28 cellular contexts compared by ENCODE assay signal in genomic region chr22:19659805-19660345, GRCh38. TPM values are rescaled to one million over a fixed set of nuclear protein-coding genes. Genes with fewer than 3 reads are reported as not detected.
DNase-seq lines count a peak whose midpoint lies in the region; ATAC-seq, FAIRE-seq and TF ChIP-seq lines count a peak whose summit lies in the region.
"Had no signal": no experiment of that assay in that cellular context is flagged by ENCODE, and none has a peak within 500 bp of the region (broad histone marks: within the 10 kb centered on the region; RNA-seq: fewer than 3 reads in every experiment).

No MANE protein-coding gene starts in this region.

- WGBS in K562 (ENCODE audit: insufficient coverage, low coverage, missing lambda C conversion rate) = 47% methylated on average over 12 of the region's 12 CpGs
- 92 to 94% methylated on average over 12 of the region's 12 CpGs for WGBS in endodermal cell (ENCODE audit: insufficient coverage in 1 of 2, insufficient read length in 1 of 2), 2 experiments

- no peaks in the 10 kb centered on the region for H3K36me3 Mint-ChIP-seq in endodermal cell (ENCODE audit: low read depth)
- no peaks in the 10 kb centered on the region for H3K36me3 Mint-ChIP-seq in osteocyte (ENCODE audit: unreplicated experiment)
- no peaks in the 10 kb centered on the region for H3K36me3 Mint-ChIP-seq in type B pancreatic cell
- H3K36me3 Mint-ChIP-seq in MCF 10A (ENCODE audit: insufficient read depth, unreplicated experiment) = no peaks in the 10 kb centered on the region
- no peaks in the 10 kb centered on the region for H3K36me3 Mint-ChIP-seq in activated CD4-positive, alpha-beta T cell treated with anti-CD3 and anti-CD28 coated beads for 36 hours (ENCODE audit: low read depth)
- H3K36me3 Mint-ChIP-seq: CD8-positive, alpha-beta T cell had no signal

- peak in 1 of 4 experiments; percentile 29 for DNase-seq in K562 (ENCODE audit: extremely low read depth in 1 of 4, low spot score in 3 of 4)
- DNase-seq in endodermal cell = peak; percentile 20
- DNase-seq in osteocyte (ENCODE audit: extremely low spot score, unreplicated experiment) = peak; percentile 69
- peak; percentile 50 for DNase-seq in type B pancreatic cell (ENCODE audit: extremely low spot score, unreplicated experiment)
- no peak for DNase-seq in left colon
- no peak for DNase-seq in MCF 10A (ENCODE audit: unreplicated experiment)
- DNase-seq in activated CD4-positive, alpha-beta T cell treated with anti-CD3 and anti-CD28 coated beads for 36 hours = no peak
- DNase-seq: AML-193; Caco-2; Calu3; CD4-positive, alpha-beta T cell; CD8-positive, alpha-beta T cell; DMS 273 treated with DMSO at 0.1 percent for 48 hours; DMS153; DMS53; DMS79; DND-41; EL; GDM1 had no signal

- H3K36me3 ChIP-seq in K562 (ENCODE audit: control insufficient read depth, insufficient read depth, low read length) (no peaks in the 10 kb centered on the region), endodermal cell (ENCODE audit: control insufficient read depth, insufficient read depth, low read length) (no peaks in the 10 kb centered on the region)
- H3K36me3 ChIP-seq: BLaER1 treated with 17β-estradiol and CSF1 and Interleukin-3, amounts not matched to agents 10 nM and 100 nM had no signal

- H3K27ac ChIP-seq in K562 (ENCODE audit: extremely low read depth, low read depth, low read length) (no peak overlapping the region), endodermal cell (ENCODE audit: low read depth, low read length) (no peak overlapping the region)
- H3K27ac ChIP-seq: 22Rv1; A549; BLaER1 treated with 17β-estradiol and CSF1 and Interleukin-3, amounts not matched to agents 10 nM and 100 nM; C4-2B had no signal

- H3K79me2 ChIP-seq in K562 (ENCODE audit: control insufficient read depth, insufficient read depth, low read length) = no peaks in the 10 kb centered on the region

- no peak overlapping the region for H3K4me2 ChIP-seq in K562 (ENCODE audit: insufficient read depth, low read length)
- H3K4me2 ChIP-seq: A549 had no signal

- ATAC-seq in K562 = no peak
- no peak for ATAC-seq in left colon
- ATAC-seq in activated CD4-positive, alpha-beta T cell treated with anti-CD3 and anti-CD28 coated beads for 36 hours = no peak
- ATAC-seq: A549; CD8-positive, alpha-beta T cell; GM12878 had no signal

- no peak for FAIRE-seq in K562 (lab: Jason Lieb, UNC)
- FAIRE-seq: A549, D721Med, GM12878, GM12892, GM18507 had no signal

- no peaks in the 10 kb centered on the region for H3K27me3 Mint-ChIP-seq in endodermal cell (ENCODE audit: insufficient read depth)
- H3K27me3 Mint-ChIP-seq in osteocyte (ENCODE audit: unreplicated experiment) = no peaks in the 10 kb centered on the region
- H3K27me3 Mint-ChIP-seq in type B pancreatic cell = peaks cover 3% of the 10 kb centered on the region
- H3K27me3 Mint-ChIP-seq in MCF 10A (ENCODE audit: insufficient read depth, unreplicated experiment) = no peaks in the 10 kb centered on the region
- no peaks in the 10 kb centered on the region for H3K27me3 Mint-ChIP-seq in activated CD4-positive, alpha-beta T cell treated with anti-CD3 and anti-CD28 coated beads for 36 hours
- H3K27me3 Mint-ChIP-seq: B cell; CD4-positive, alpha-beta T cell had no signal

- no peak for TF ChIP-seq CTCF in K562 (IDR thresholded peaks at IDR 0.05 in 2 of 3, conservative IDR thresholded peaks at IDR 0.05 in 1 of 3; ENCODE audit: insufficient read depth in 2 of 3, low read depth in 1 of 3, low read length in 3 of 3)
- no peak for TF ChIP-seq CTCF in endodermal cell (conservative IDR thresholded peaks at IDR 0.05)
- no peak for TF ChIP-seq CTCF in osteocyte (IDR thresholded peaks at IDR 0.05)
- TF ChIP-seq CTCF in type B pancreatic cell (conservative IDR thresholded peaks at IDR 0.05) = no peak
- TF ChIP-seq CTCF in MCF 10A (IDR thresholded peaks at IDR 0.05; ENCODE audit: unreplicated experiment) = no peak

- no peak for TF ChIP-seq RAD21 in K562 (CRISPR knock-in tag; conservative IDR thresholded peaks at IDR 0.05 in 1 of 2, IDR thresholded peaks at IDR 0.05 in 1 of 2)

- H3K9ac ChIP-seq in K562 (ENCODE audit: insufficient read depth in 1 of 2, low read depth in 2 of 2, low read length in 2 of 2) (peak overlapping the region in 1 of 2 experiments; percentile 7; a peak in 2 of 4 replicates), endodermal cell (ENCODE audit: extremely low read depth, low read length, poor library complexity, severe bottlenecking) (no peak overlapping the region)
- H3K9ac ChIP-seq: BLaER1 treated with 17β-estradiol and CSF1 and Interleukin-3, amounts not matched to agents 10 nM and 100 nM had no signal

- peaks cover 20 to 23% of the 10 kb centered on the region in 2 experiments; a peak in 4 of 5 replicates for H3K27me3 ChIP-seq in K562 (ENCODE audit: control insufficient read depth in 2 of 2, insufficient read depth in 2 of 2, low read length in 2 of 2)
- H3K27me3 ChIP-seq in endodermal cell (ENCODE audit: control insufficient read depth, insufficient read depth, low read length, poor library complexity, severe bottlenecking) = no peaks in the 10 kb centered on the region
- H3K27me3 ChIP-seq: BLaER1 treated with 17β-estradiol and CSF1 and Interleukin-3, amounts not matched to agents 10 nM and 100 nM had no signal

- H3K27ac Mint-ChIP-seq in endodermal cell = no peak overlapping the region
- no peak overlapping the region for H3K27ac Mint-ChIP-seq in osteocyte (ENCODE audit: unreplicated experiment)
- H3K27ac Mint-ChIP-seq in type B pancreatic cell = no peak overlapping the region
- H3K27ac Mint-ChIP-seq in MCF 10A (ENCODE audit: low read depth, unreplicated experiment) = no peak overlapping the region
- H3K27ac Mint-ChIP-seq in activated CD4-positive, alpha-beta T cell treated with anti-CD3 and anti-CD28 coated beads for 36 hours = no peak overlapping the region
- H3K27ac Mint-ChIP-seq: B cell; CD4-positive, alpha-beta T cell; CD8-positive, alpha-beta T cell had no signal

- H4K20me1 ChIP-seq in K562 (replicated peaks; ENCODE audit: control insufficient read depth, insufficient read depth, low read length) = no peaks in the 10 kb centered on the region
- H4K20me1 ChIP-seq: BLaER1 treated with 17β-estradiol and CSF1 and Interleukin-3, amounts not matched to agents 10 nM and 100 nM had no signal

- POLR2A ChIA-PET in K562 (lab: Yijun Ruan, JAX) = interaction anchor here (0.6 to 7.8 kb wide), 2 partner anchors 17 to 157 kb away, joined by 3 to 80 read pairs; no protein-coding TSS in a partner anchor
- POLR2A ChIA-PET in MCF 10A (lab: Yijun Ruan, JAX) = no interaction called here
- POLR2A ChIA-PET in activated CD4-positive, alpha-beta T cell treated with anti-CD3 and anti-CD28 coated beads for 36 hours (lab: Charles Lee) = no interaction called here

- H3K4me1 ChIP-seq in K562 (replicated peaks in 1 of 2; ENCODE audit: control insufficient read depth in 2 of 2, insufficient read depth in 2 of 2, low read length in 2 of 2) (peaks cover 13 to 14% of the 10 kb centered on the region in 2 experiments; a peak in 4 of 5 replicates), endodermal cell (ENCODE audit: control insufficient read depth, insufficient read depth, low read length) (no peaks in the 10 kb centered on the region)
- H3K4me1 ChIP-seq: Caco-2 had no signal

- no peak overlapping the region for H3K4me3 Mint-ChIP-seq in endodermal cell
- H3K4me3 Mint-ChIP-seq in osteocyte (ENCODE audit: unreplicated experiment) = no peak overlapping the region
- H3K4me3 Mint-ChIP-seq in type B pancreatic cell = no peak overlapping the region
- H3K4me3 Mint-ChIP-seq in MCF 10A (ENCODE audit: unreplicated experiment) = no peak overlapping the region
- H3K4me3 Mint-ChIP-seq in activated CD4-positive, alpha-beta T cell treated with anti-CD3 and anti-CD28 coated beads for 36 hours = no peak overlapping the region
- H3K4me3 Mint-ChIP-seq: B cell; CD4-positive, alpha-beta T cell; CD8-positive, alpha-beta T cell had no signal

- in situ Hi-C loops in K562 (cut with MboI) = no loop called here

- H3K4me3 ChIP-seq in K562 (no peak overlapping the region), endodermal cell (ENCODE audit: low read length) (no peak overlapping the region)
- H3K4me3 ChIP-seq: A549; BLaER1 treated with 17β-estradiol and CSF1 and Interleukin-3, amounts not matched to agents 10 nM and 100 nM; GM12878 had no signal

- H3K4me1 Mint-ChIP-seq in endodermal cell = peaks cover 3% of the 10 kb centered on the region
- peaks cover 35% of the 10 kb centered on the region for H3K4me1 Mint-ChIP-seq in osteocyte (ENCODE audit: unreplicated experiment)
- H3K4me1 Mint-ChIP-seq in type B pancreatic cell (ENCODE audit: unreplicated experiment) = peaks cover 15% of the 10 kb centered on the region
- H3K4me1 Mint-ChIP-seq in MCF 10A (ENCODE audit: insufficient read depth, unreplicated experiment) = peaks cover 14% of the 10 kb centered on the region
- H3K4me1 Mint-ChIP-seq in activated CD4-positive, alpha-beta T cell treated with anti-CD3 and anti-CD28 coated beads for 36 hours = no peaks in the 10 kb centered on the region
- H3K4me1 Mint-ChIP-seq: B cell had no signal

- H3K9me1 ChIP-seq in K562 (ENCODE audit: control insufficient read depth, insufficient read depth, low read length) = peaks cover 5% of the 10 kb centered on the region

- H3K9me3 Mint-ChIP-seq in endodermal cell (no peaks in the 10 kb centered on the region), osteocyte (ENCODE audit: unreplicated experiment) (no peaks in the 10 kb centered on the region), type B pancreatic cell (no peaks in the 10 kb centered on the region), MCF 10A (ENCODE audit: unreplicated experiment) (no peaks in the 10 kb centered on the region)
- H3K9me3 Mint-ChIP-seq in activated CD4-positive, alpha-beta T cell treated with anti-CD3 and anti-CD28 coated beads for 36 hours (ENCODE audit: low read depth) = no peaks in the 10 kb centered on the region
- H3K9me3 Mint-ChIP-seq: CD4-positive, alpha-beta T cell; CD8-positive, alpha-beta T cell had no signal

- no peak for TF ChIP-seq POLR2A in K562 (conservative IDR thresholded peaks at IDR 0.05)

- H3K9me3 ChIP-seq in K562 (replicated peaks; ENCODE audit: control insufficient read depth, insufficient read depth, low read depth, low read length) = no peaks in the 10 kb centered on the region
- no peaks in the 10 kb centered on the region for H3K9me3 ChIP-seq in endodermal cell (ENCODE audit: control insufficient read depth, low read length)
- H3K9me3 ChIP-seq: A549; BLaER1 treated with 17β-estradiol and CSF1 and Interleukin-3, amounts not matched to agents 10 nM and 100 nM; Caco-2 had no signal

- BruUV-seq in K562 (replicated peaks; lab: Mats Ljungman, UMichigan) = no TSS peak
- BruUV-seq in MCF 10A (replicated peaks; lab: Mats Ljungman, UMichigan) = no TSS peak

- intact Hi-C loops in K562 (cut with micrococcal nuclease) (loop anchor here (10.0 kb wide), 2 partner anchors 55 kb away; partner anchors contain the start of gene SEPTIN5), left colon (cut with DNase I, micrococcal nuclease) (no loop called here), MCF 10A (cut with micrococcal nuclease) (no loop called here)
- intact Hi-C loops in activated CD4-positive, alpha-beta T cell treated with anti-CD3 and anti-CD28 coated beads for 36 hours (cut with DNase I, micrococcal nuclease) = loop anchor here in 1 of 2 experiments (10.0 kb wide), 1 partner anchor 55 kb away; no protein-coding TSS in a partner anchor

- CTCF ChIA-PET in K562 (lab: Yijun Ruan, JAX; ENCODE audit: low intra/inter-chr PET ratio) (interaction anchor here (0.6 kb wide), 1 partner anchor 1792 kb away, joined by 3 read pairs; no protein-coding TSS in a partner anchor), MCF 10A (lab: Yijun Ruan, JAX) (no interaction called here)
- CTCF ChIA-PET in activated CD4-positive, alpha-beta T cell treated with anti-CD3 and anti-CD28 coated beads for 36 hours (lab: Charles Lee) = no interaction called here

- H2AFZ ChIP-seq in K562 (ENCODE audit: low read depth, low read length) = no peak overlapping the region

- TF ChIP-seq EP300 in K562 (IDR thresholded peaks at IDR 0.05; ENCODE audit: low read length) = no peak

RNA-seq across cellular contexts. Expression of gene SEPTIN5, which starts 54.4 kb away (rescaled TPM):
- total RNA-seq in K562 (2011; cell fraction: chromatin; rRNA removed; ENCODE audit: low replicate concordance) = 625 and 1,610 TPM in 2 replicates
- total RNA-seq in K562 (2011; cell fraction: nucleolus; rRNA removed) = 538 and 650 TPM in 2 replicates
- total RNA-seq in K562 (2011; cell fraction: nucleoplasm; rRNA removed) = 407 and 495 TPM in 2 replicates
- total RNA-seq in K562 (2014; rRNA removed) = 116 and 125 TPM in 2 replicates
- total RNA-seq in K562 (2014; rRNA removed; fragmentation: Illumina TruSeq; extraction: Trizol) = 92.5 and 94.6 TPM in 2 replicates
- 28.1 and 34.9 TPM in 2 replicates for total RNA-seq in K562 (2015; rRNA removed; fragmentation: Illumina TruSeq; extraction: Trizol)
- 177 and 195 TPM in 2 replicates for total RNA-seq in K562 (2021)
- 119 and 238 TPM in 2 replicates for polyA plus RNA-seq in K562 (2011; rRNA removed)
- 143 and 156 TPM in 2 replicates for polyA plus RNA-seq in K562 (2011; cell fraction: cytosol; rRNA removed)
- 671 and 957 TPM in 2 replicates for polyA plus RNA-seq in K562 (2011; cell fraction: nucleus; rRNA removed)
- 122 and 123 TPM in 2 replicates for polyA plus RNA-seq in K562 (2012)
- 135 and 164 TPM in 2 replicates for polyA plus RNA-seq in K562 (2014; fragmentation: Illumina TruSeq; extraction: Trizol)
- polyA plus RNA-seq in K562 (2014; fragmentation: Nextera tagmentation; extraction: Ambion mirVana) = 1 to 10 TPM in 1 of 2 experiments, under 1 TPM in 1; 0.03 to 1.9 TPM
- 129 and 135 TPM in 2 replicates for polyA plus RNA-seq in K562 (2014; rRNA removed)
- polyA minus RNA-seq in K562 (2011; rRNA and poly(A)+ RNA removed) = 306 and 458 TPM in 2 replicates
- polyA minus RNA-seq in K562 (2011; cell fraction: cytosol; rRNA and poly(A)+ RNA removed) = 83.2 and 205 TPM in 2 replicates
- polyA minus RNA-seq in K562 (2011; cell fraction: nucleus; rRNA and poly(A)+ RNA removed) = 284 and 666 TPM in 2 replicates
- 10 to 100 TPM in 1 of 2 donors, 1 to 10 TPM in 1; 9.8 to 20.0 TPM for total RNA-seq in endodermal cell
- polyA plus RNA-seq in endodermal cell (2013, experiment 1 of 2) = 45.2 TPM
- polyA plus RNA-seq in endodermal cell (2013, experiment 2 of 2) = 45.0 TPM
- 103 and 108 TPM in 2 replicates for total RNA-seq in osteocyte
- total RNA-seq in type B pancreatic cell (ENCODE audit: low replicate concordance) = 45.7 and 54.6 TPM in 2 replicates
- 1 to 10 TPM; 4.4 to 4.6 TPM for total RNA-seq in left colon
- 2.0 and 3.5 TPM in 2 replicates for total RNA-seq in MCF 10A (2022)
- 1 to 10 TPM in 1 of 2 experiments, under 1 TPM in 1; 0.94 to 1.5 TPM for total RNA-seq in activated CD4-positive, alpha-beta T cell treated with anti-CD3 and anti-CD28 coated beads for 36 hours
- total RNA-seq: B cell had no signal

Comparison
In these comparisons a context has a peak if more than half of its experiments do, and no peak if none do; other contexts are left out.
1. DNase-seq: peak in endodermal cell (single experiment), osteocyte (single experiment) and type B pancreatic cell (single experiment); none in left colon (0 of 2), MCF 10A (single experiment) and activated CD4-positive, alpha-beta T cell treated with anti-CD3 and anti-CD28 coated beads for 36 hours (single experiment).